24 cellular contexts compared by ENCODE assay signal in genomic region chr10:45602836-45603235, GRCh38.
"Had no signal": no experiment of that assay in that cellular context is flagged by ENCODE, and none has a peak within 500 bp of the region (broad histone marks: within the 10 kb centered on the region; RNA-seq: fewer than 3 reads in every experiment).

No MANE protein-coding gene starts in this region.

- H3K36me3 ChIP-seq: colonic mucosa, esophagus muscularis mucosa, esophagus squamous epithelium, gastrocnemius medialis, gastroesophageal sphincter, heart left ventricle, heart right ventricle had no signal

- H3K4me1 ChIP-seq: colonic mucosa, foreskin keratinocyte, gastrocnemius medialis had no signal

- H3K9me3 ChIP-seq: colonic mucosa, esophagus muscularis mucosa, esophagus squamous epithelium, gastrocnemius medialis, gastroesophageal sphincter, heart left ventricle, heart right ventricle had no signal

- H3K27me3 ChIP-seq: colonic mucosa, hepatocyte had no signal

- H3K79me2 ChIP-seq: hepatocyte had no signal

- H2AFZ ChIP-seq: hepatocyte had no signal

- ATAC-seq: effector memory CD8-positive, alpha-beta T cell; esophagus mucosa; gastrocnemius medialis; gastroesophageal sphincter; heart right ventricle had no signal

- DNase-seq: colonic mucosa; cortex of kidney; dermis blood vessel endothelial cell; dorsolateral prefrontal cortex; effector CD4-positive, alpha-beta T cell; effector CD8-positive, alpha-beta T cell; effector memory CD4-positive, alpha-beta T cell; effector memory CD8-positive, alpha-beta T cell; endodermal cell; esophagus squamous epithelium; foreskin keratinocyte; foreskin melanocyte; gastrocnemius medialis; glutamatergic neuron; head of caudate nucleus; heart left ventricle; heart right ventricle had no signal

- H3K27ac Mint-ChIP-seq: dendritic cell treated with granulocyte-macrophage colony-stimulating factor and Interleukin-4, amounts not matched to agents 40 ng/mL and 50 ng/mL, for 4 days; effector memory CD8-positive, alpha-beta T cell; endodermal cell had no signal

- H3K4me3 ChIP-seq: colonic mucosa, coronary artery, dorsolateral prefrontal cortex, esophagus muscularis mucosa, esophagus squamous epithelium, gastrocnemius medialis, gastroesophageal sphincter, heart left ventricle, heart right ventricle, hepatocyte had no signal

- H3K27ac ChIP-seq: colonic mucosa, coronary artery, dorsolateral prefrontal cortex, epithelial cell of prostate, esophagus muscularis mucosa, esophagus squamous epithelium, foreskin keratinocyte, gastrocnemius medialis, gastroesophageal sphincter, heart left ventricle, heart right ventricle, hepatocyte had no signal

- H3K4me2 ChIP-seq: hepatocyte had no signal

- H3K4me3 Mint-ChIP-seq: dendritic cell treated with granulocyte-macrophage colony-stimulating factor and Interleukin-4, amounts not matched to agents 40 ng/mL and 50 ng/mL, for 4 days; effector memory CD8-positive, alpha-beta T cell; endodermal cell had no signal
